Comparison of ENCODE assay signal across 9 cellular contexts in genomic region chr2:236568922-236569592, GRCh38. TPM values are rescaled to one million over a fixed set of nuclear protein-coding genes. Genes with fewer than 3 reads are reported as not detected.
DNase-seq lines count a peak whose midpoint lies in the region; ATAC-seq and TF ChIP-seq lines count a peak whose summit lies in the region.
"Had no signal": no experiment of that assay in that cellular context is flagged by ENCODE, and none has a peak within 500 bp of the region (broad histone marks: within the 10 kb centered on the region; RNA-seq: fewer than 3 reads in every experiment).

No MANE protein-coding gene starts in this region.

- no peak overlapping the region for H3K9ac ChIP-seq in rectal smooth muscle tissue (ENCODE audit: low read length)

- intact Hi-C loops in left ventricle myocardium inferior (cut with micrococcal nuclease) = no loop called here

- DNase-seq in GM12865 (ENCODE audit: low read depth) (no peak), left ventricle myocardium inferior (no peak), GM13977 (ENCODE audit: low spot score) (no peak), HUDEP-2 (lab: John Stamatoyannopoulos, UW; ENCODE audit: unreplicated experiment in 76 of 76) (no peak), NCI-H2196 treated with DMSO at 0.1 percent for 48 hours (lab: John Stamatoyannopoulos, UW; ENCODE audit: unreplicated experiment) (no peak)
- DNase-seq: NCI-H1092 had no signal

- H3K4me3 ChIP-seq in GM12865 (ENCODE audit: low read depth, low read length) = peak overlapping the region; percentile 56
- H3K4me3 ChIP-seq in left ventricle myocardium inferior = peak overlapping the region; percentile 77
- H3K4me3 ChIP-seq in rectal smooth muscle tissue (ENCODE audit: low read length) = peak overlapping the region; percentile 72

- ATAC-seq in GM18858 (IDR thresholded peaks at IDR 0.05; ENCODE audit: unreplicated experiment) = no peak

- H3K9me3 ChIP-seq in left ventricle myocardium inferior (replicated peaks) = no peaks in the 10 kb centered on the region

- H3K36me3 ChIP-seq in left ventricle myocardium inferior = no peaks in the 10 kb centered on the region
- no peaks in the 10 kb centered on the region for H3K36me3 ChIP-seq in rectal smooth muscle tissue (ENCODE audit: control insufficient read depth, insufficient read depth, low read length)

- H3K27me3 ChIP-seq in left ventricle myocardium inferior (ENCODE audit: low read depth) (no peaks in the 10 kb centered on the region), rectal smooth muscle tissue (ENCODE audit: control insufficient read depth, insufficient read depth, low read length) (no peaks in the 10 kb centered on the region)

- in situ Hi-C loops in GM13977 (cut with MboI; ENCODE audit: low pct_unique_long_range_greater_than_20kb, low sequenced_read_pairs, unreplicated experiment) = no loop called here

- H3K4me1 ChIP-seq in left ventricle myocardium inferior (peaks cover 78% of the 10 kb centered on the region), rectal smooth muscle tissue (ENCODE audit: control insufficient read depth, insufficient read depth, low read length) (peaks cover 12% of the 10 kb centered on the region)

- TF ChIP-seq CTCF in GM12865 (IDR thresholded peaks at IDR 0.05; ENCODE audit: insufficient read depth, low read depth, low read length, missing control alignments) (no peak), VCaP (conservative IDR thresholded peaks at IDR 0.05) (no peak), left ventricle myocardium inferior (IDR thresholded peaks at IDR 0.05; ENCODE audit: borderline replicate concordance) (no peak), GM13977 (IDR thresholded peaks at IDR 0.05; ENCODE audit: extremely low read depth, insufficient read depth, missing control alignments) (no peak)

- H3K27ac ChIP-seq in VCaP = peak overlapping the region; percentile 93
- H3K27ac ChIP-seq in left ventricle myocardium inferior (replicated peaks) = peak overlapping the region; percentile 99
- peak overlapping the region; percentile 78 for H3K27ac ChIP-seq in rectal smooth muscle tissue (ENCODE audit: low read depth, low read length)

RNA-seq across cellular contexts. Expression of gene ACKR3, which starts 0.6 kb away (rescaled TPM):
- 39.3 TPM for total RNA-seq in left ventricle myocardium inferior
